ENCODE assay signal across 1 cellular context in the genomic region with DNA sequence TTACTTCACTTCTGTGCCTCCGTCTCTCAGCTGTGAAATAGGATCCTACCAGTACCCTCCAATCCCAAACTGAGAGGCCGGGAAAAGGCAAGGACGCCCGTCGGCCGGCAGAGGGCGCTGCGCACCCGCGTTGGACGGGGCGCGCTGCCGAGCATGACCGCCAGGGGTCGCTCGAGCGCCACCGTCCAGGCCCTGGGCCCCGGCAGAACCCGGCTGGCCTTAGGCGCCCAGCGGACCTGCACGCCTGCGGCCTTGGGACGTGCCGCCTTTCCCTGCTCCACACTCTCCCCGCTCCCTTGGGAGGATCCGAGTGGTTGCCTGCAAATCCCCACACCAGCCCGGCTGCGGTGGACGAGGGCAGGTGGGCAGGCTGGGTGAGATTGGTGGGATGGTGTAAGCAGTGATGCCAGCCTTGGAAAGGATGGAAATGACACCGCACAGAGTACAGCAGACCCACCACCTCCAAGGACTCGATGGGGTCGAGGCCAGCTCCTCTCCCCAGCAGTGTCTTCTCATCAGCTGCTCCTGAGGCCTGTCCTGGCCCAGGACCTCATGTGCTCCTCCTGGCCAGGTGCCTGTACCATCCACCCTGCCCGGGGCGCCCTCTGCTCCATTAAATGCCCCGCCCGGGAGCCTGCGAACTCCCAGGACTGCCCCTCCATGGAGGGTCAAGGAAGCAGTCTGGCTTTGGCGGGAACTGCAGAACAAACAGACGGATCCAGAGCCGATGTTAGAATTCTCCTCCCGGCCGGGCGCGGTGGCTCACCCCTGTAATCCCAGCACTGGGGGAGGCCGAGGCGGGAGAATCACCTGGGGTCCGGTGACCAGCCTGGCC.
TF ChIP-seq lines count a peak whose summit lies in the region.

No MANE protein-coding gene starts in this region.

TF ChIP-seq in K562, 482 proteins besides CTCF, POLR2A, EP300 and RAD21 (continued from another document and continues in another):
- TF ChIP-seq, protein P1, sequence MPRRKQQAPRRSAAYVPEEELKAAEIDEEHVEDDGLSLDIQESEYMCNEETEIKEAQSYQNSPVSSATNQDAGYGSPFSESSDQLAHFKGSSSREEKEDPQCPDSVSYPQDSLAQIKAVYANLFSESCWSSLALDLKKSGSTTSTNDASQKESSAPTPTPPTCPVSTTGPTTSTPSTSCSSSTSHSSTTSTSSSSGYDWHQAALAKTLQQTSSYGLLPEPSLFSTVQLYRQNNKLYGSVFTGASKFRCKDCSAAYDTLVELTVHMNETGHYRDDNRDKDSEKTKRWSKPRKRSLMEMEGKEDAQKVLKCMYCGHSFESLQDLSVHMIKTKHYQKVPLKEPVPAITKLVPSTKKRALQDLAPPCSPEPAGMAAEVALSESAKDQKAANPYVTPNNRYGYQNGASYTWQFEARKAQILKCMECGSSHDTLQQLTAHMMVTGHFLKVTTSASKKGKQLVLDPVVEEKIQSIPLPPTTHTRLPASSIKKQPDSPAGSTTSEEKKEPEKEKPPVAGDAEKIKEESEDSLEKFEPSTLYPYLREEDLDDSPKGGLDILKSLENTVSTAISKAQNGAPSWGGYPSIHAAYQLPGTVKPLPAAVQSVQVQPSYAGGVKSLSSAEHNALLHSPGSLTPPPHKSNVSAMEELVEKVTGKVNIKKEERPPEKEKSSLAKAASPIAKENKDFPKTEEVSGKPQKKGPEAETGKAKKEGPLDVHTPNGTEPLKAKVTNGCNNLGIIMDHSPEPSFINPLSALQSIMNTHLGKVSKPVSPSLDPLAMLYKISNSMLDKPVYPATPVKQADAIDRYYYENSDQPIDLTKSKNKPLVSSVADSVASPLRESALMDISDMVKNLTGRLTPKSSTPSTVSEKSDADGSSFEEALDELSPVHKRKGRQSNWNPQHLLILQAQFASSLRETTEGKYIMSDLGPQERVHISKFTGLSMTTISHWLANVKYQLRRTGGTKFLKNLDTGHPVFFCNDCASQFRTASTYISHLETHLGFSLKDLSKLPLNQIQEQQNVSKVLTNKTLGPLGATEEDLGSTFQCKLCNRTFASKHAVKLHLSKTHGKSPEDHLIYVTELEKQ (CRISPR knock-in tag; IDR thresholded peaks at IDR 0.05): no peak
- TF ChIP-seq, protein P2, sequence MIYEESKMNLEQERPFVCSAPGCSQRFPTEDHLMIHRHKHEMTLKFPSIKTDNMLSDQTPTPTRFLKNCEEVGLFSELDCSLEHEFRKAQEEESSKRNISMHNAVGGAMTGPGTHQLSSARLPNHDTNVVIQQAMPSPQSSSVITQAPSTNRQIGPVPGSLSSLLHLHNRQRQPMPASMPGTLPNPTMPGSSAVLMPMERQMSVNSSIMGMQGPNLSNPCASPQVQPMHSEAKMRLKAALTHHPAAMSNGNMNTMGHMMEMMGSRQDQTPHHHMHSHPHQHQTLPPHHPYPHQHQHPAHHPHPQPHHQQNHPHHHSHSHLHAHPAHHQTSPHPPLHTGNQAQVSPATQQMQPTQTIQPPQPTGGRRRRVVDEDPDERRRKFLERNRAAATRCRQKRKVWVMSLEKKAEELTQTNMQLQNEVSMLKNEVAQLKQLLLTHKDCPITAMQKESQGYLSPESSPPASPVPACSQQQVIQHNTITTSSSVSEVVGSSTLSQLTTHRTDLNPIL (CRISPR knock-in tag; IDR thresholded peaks at IDR 0.05): no peak
- TF ChIP-seq SIN3B (IDR thresholded peaks at IDR 0.05; ENCODE audit: low read depth) (peak; percentile 47; the same call in 1 of the 2 replicates), ZZZ3 (IDR thresholded peaks at IDR 0.05) (no peak), RBM14 (IDR thresholded peaks at IDR 0.05; ENCODE audit: borderline replicate concordance, insufficient read depth, low read depth, low read length) (no peak), XRCC4 (IDR thresholded peaks at IDR 0.05; ENCODE audit: extremely low read depth, insufficient read depth, insufficient read length) (no peak), TEAD4 (IDR thresholded peaks at IDR 0.05; ENCODE audit: low read length) (no peak), TEAD4 (CRISPR knock-in tag; IDR thresholded peaks at IDR 0.05; ENCODE audit: borderline replicate concordance) (no peak), ETV6 (IDR thresholded peaks at IDR 0.05; ENCODE audit: borderline replicate concordance in 1 of 2, low read depth in 2 of 2, low read length in 1 of 2) (no peak), ETV6 (CRISPR knock-in tag; IDR thresholded peaks at IDR 0.05; ENCODE audit: borderline replicate concordance) (no peak), RBM22 (IDR thresholded peaks at IDR 0.05; ENCODE audit: low read depth, low read length, poor library complexity, severe bottlenecking) (no peak), FOS (IDR thresholded peaks at IDR 0.05; ENCODE audit: extremely low read depth, insufficient read length) (no peak), TEAD2 (tag; IDR thresholded peaks at IDR 0.05) (no peak), SRSF7 (optimal IDR thresholded peaks at IDR 0.05; ENCODE audit: low read depth, low read length) (no peak), ARID1B (IDR thresholded peaks at IDR 0.05) (no peak), ZNF134 (CRISPR knock-in tag; conservative IDR thresholded peaks at IDR 0.05) (no peak), FOSL1 (tag; conservative IDR thresholded peaks at IDR 0.05) (no peak), CEBPG (CRISPR knock-in tag; IDR thresholded peaks at IDR 0.05) (no peak), CEBPG (tag; conservative IDR thresholded peaks at IDR 0.05 in 1 of 2, IDR thresholded peaks at IDR 0.05 in 1 of 2) (no peak), NCOR1 (IDR thresholded peaks at IDR 0.05) (no peak), HNRNPH1 (optimal IDR thresholded peaks at IDR 0.05; ENCODE audit: low read depth, low read length) (no peak), ZBTB8A (IDR thresholded peaks at IDR 0.05; ENCODE audit: partially characterized antibody) (no peak), ZFX (CRISPR knock-in tag; IDR thresholded peaks at IDR 0.05) (peak; percentile 27; the same call in 1 of the 2 replicates), ZNF764 (CRISPR knock-in tag; IDR thresholded peaks at IDR 0.05; ENCODE audit: low read depth) (0 out of 2 replicates have a peak, but pooled peaks have one; percentile 50), ZKSCAN1 (IDR thresholded peaks at IDR 0.05; ENCODE audit: low read depth, low read length) (peak; percentile 73; the same call in 1 of the 2 replicates), WHSC1 (IDR thresholded peaks at IDR 0.05; ENCODE audit: low read length) (no peak), MAZ (CRISPR knock-in tag; conservative IDR thresholded peaks at IDR 0.05 in 1 of 2, IDR thresholded peaks at IDR 0.05 in 1 of 2) (peak; percentile 66 to 80; a peak in 3 of 4 replicates), SMARCA4 (IDR thresholded peaks at IDR 0.05) (no peak), ZNF436 (CRISPR knock-in tag; IDR thresholded peaks at IDR 0.05) (no peak), PTBP1 (IDR thresholded peaks at IDR 0.05; ENCODE audit: low read depth, low read length) (no peak)
- TF ChIP-seq, protein P3, sequence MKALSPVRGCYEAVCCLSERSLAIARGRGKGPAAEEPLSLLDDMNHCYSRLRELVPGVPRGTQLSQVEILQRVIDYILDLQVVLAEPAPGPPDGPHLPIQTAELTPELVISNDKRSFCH (CRISPR knock-in tag; IDR thresholded peaks at IDR 0.05): no peak
- TF ChIP-seq, protein P3 (tag; IDR thresholded peaks at IDR 0.05): 0 out of 2 replicates have a peak, but pooled peaks have one; percentile 60
- TF ChIP-seq, protein P4, sequence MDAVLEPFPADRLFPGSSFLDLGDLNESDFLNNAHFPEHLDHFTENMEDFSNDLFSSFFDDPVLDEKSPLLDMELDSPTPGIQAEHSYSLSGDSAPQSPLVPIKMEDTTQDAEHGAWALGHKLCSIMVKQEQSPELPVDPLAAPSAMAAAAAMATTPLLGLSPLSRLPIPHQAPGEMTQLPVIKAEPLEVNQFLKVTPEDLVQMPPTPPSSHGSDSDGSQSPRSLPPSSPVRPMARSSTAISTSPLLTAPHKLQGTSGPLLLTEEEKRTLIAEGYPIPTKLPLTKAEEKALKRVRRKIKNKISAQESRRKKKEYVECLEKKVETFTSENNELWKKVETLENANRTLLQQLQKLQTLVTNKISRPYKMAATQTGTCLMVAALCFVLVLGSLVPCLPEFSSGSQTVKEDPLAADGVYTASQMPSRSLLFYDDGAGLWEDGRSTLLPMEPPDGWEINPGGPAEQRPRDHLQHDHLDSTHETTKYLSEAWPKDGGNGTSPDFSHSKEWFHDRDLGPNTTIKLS (IDR thresholded peaks at IDR 0.05; ENCODE audit: borderline replicate concordance, low read depth): no peak
- TF ChIP-seq, protein P5, sequence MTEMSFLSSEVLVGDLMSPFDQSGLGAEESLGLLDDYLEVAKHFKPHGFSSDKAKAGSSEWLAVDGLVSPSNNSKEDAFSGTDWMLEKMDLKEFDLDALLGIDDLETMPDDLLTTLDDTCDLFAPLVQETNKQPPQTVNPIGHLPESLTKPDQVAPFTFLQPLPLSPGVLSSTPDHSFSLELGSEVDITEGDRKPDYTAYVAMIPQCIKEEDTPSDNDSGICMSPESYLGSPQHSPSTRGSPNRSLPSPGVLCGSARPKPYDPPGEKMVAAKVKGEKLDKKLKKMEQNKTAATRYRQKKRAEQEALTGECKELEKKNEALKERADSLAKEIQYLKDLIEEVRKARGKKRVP (CRISPR knock-in tag; IDR thresholded peaks at IDR 0.05): no peak; the same call in 1 of the 2 replicates
- TF ChIP-seq, protein P6, sequence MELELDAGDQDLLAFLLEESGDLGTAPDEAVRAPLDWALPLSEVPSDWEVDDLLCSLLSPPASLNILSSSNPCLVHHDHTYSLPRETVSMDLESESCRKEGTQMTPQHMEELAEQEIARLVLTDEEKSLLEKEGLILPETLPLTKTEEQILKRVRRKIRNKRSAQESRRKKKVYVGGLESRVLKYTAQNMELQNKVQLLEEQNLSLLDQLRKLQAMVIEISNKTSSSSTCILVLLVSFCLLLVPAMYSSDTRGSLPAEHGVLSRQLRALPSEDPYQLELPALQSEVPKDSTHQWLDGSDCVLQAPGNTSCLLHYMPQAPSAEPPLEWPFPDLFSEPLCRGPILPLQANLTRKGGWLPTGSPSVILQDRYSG (tag; conservative IDR thresholded peaks at IDR 0.05; ENCODE audit: low read depth): no peak
- TF ChIP-seq, protein P7, sequence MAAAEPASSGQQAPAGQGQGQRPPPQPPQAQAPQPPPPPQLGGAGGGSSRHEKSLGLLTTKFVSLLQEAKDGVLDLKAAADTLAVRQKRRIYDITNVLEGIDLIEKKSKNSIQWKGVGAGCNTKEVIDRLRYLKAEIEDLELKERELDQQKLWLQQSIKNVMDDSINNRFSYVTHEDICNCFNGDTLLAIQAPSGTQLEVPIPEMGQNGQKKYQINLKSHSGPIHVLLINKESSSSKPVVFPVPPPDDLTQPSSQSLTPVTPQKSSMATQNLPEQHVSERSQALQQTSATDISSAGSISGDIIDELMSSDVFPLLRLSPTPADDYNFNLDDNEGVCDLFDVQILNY (CRISPR knock-in tag; IDR thresholded peaks at IDR 0.05): no peak
- TF ChIP-seq, protein P8, sequence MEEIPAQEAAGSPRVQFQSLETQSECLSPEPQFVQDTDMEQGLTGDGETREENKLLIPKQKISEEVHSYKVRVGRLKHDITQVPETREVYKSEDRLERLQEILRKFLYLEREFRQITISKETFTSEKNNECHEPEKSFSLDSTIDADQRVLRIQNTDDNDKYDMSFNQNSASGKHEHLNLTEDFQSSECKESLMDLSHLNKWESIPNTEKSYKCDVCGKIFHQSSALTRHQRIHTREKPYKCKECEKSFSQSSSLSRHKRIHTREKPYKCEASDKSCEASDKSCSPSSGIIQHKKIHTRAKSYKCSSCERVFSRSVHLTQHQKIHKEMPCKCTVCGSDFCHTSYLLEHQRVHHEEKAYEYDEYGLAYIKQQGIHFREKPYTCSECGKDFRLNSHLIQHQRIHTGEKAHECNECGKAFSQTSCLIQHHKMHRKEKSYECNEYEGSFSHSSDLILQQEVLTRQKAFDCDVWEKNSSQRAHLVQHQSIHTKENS (CRISPR knock-in tag; IDR thresholded peaks at IDR 0.05): no peak
- TF ChIP-seq, protein P9, sequence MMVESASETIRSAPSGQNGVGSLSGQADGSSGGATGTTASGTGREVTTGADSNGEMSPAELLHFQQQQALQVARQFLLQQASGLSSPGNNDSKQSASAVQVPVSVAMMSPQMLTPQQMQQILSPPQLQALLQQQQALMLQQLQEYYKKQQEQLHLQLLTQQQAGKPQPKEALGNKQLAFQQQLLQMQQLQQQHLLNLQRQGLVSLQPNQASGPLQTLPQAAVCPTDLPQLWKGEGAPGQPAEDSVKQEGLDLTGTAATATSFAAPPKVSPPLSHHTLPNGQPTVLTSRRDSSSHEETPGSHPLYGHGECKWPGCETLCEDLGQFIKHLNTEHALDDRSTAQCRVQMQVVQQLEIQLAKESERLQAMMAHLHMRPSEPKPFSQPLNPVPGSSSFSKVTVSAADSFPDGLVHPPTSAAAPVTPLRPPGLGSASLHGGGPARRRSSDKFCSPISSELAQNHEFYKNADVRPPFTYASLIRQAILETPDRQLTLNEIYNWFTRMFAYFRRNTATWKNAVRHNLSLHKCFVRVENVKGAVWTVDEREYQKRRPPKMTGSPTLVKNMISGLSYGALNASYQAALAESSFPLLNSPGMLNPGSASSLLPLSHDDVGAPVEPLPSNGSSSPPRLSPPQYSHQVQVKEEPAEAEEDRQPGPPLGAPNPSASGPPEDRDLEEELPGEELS (CRISPR knock-in tag; IDR thresholded peaks at IDR 0.05; ENCODE audit: borderline replicate concordance): no peak
- TF ChIP-seq, protein P10, sequence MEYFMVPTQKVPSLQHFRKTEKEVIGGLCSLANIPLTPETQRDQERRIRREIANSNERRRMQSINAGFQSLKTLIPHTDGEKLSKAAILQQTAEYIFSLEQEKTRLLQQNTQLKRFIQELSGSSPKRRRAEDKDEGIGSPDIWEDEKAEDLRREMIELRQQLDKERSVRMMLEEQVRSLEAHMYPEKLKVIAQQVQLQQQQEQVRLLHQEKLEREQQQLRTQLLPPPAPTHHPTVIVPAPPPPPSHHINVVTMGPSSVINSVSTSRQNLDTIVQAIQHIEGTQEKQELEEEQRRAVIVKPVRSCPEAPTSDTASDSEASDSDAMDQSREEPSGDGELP (CRISPR knock-in tag; IDR thresholded peaks at IDR 0.05; ENCODE audit: borderline replicate concordance): peak; percentile 89
- TF ChIP-seq, protein P11, sequence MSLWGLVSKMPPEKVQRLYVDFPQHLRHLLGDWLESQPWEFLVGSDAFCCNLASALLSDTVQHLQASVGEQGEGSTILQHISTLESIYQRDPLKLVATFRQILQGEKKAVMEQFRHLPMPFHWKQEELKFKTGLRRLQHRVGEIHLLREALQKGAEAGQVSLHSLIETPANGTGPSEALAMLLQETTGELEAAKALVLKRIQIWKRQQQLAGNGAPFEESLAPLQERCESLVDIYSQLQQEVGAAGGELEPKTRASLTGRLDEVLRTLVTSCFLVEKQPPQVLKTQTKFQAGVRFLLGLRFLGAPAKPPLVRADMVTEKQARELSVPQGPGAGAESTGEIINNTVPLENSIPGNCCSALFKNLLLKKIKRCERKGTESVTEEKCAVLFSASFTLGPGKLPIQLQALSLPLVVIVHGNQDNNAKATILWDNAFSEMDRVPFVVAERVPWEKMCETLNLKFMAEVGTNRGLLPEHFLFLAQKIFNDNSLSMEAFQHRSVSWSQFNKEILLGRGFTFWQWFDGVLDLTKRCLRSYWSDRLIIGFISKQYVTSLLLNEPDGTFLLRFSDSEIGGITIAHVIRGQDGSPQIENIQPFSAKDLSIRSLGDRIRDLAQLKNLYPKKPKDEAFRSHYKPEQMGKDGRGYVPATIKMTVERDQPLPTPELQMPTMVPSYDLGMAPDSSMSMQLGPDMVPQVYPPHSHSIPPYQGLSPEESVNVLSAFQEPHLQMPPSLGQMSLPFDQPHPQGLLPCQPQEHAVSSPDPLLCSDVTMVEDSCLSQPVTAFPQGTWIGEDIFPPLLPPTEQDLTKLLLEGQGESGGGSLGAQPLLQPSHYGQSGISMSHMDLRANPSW (CRISPR knock-in tag; IDR thresholded peaks at IDR 0.05): peak; percentile 90; the same call in 1 of the 2 replicates
